Comparison of ENCODE assay signal across 1 cellular context in genomic region chr10:104337985-104338735, GRCh38.
A peak's percentile ranks its signal among the peaks of the same experiment; 100 is the strongest.
TF ChIP-seq lines count a peak whose summit lies in the region.

Gene ITPRIP (minus strand): TSS chr10:104338465. CDS start chr10:104316051, 22,414 bp downstream.

TF ChIP-seq in HepG2, 621 proteins besides CTCF, POLR2A, EP300 and RAD21 (continued from another document and continues in another):
- TF ChIP-seq NFAT5 (CRISPR knock-in tag; IDR thresholded peaks at IDR 0.05) (no peak), PAX8 (CRISPR knock-in tag; IDR thresholded peaks at IDR 0.05; ENCODE audit: borderline replicate concordance) (no peak), ZXDC (CRISPR knock-in tag; IDR thresholded peaks at IDR 0.05) (0 out of 2 replicates have a peak, but pooled peaks have one; percentile 26), ZNF768 (CRISPR knock-in tag; IDR thresholded peaks at IDR 0.05) (peak; percentile 18; the same call in 1 of the 2 replicates), ZNF460 (CRISPR knock-in tag; IDR thresholded peaks at IDR 0.05; ENCODE audit: borderline replicate concordance) (no peak), ELF3 (CRISPR knock-in tag; IDR thresholded peaks at IDR 0.05) (no peak), THAP11 (CRISPR knock-in tag; IDR thresholded peaks at IDR 0.05) (peak; percentile 38), MXD1 (CRISPR knock-in tag; IDR thresholded peaks at IDR 0.05) (peak; percentile 80), ONECUT2 (CRISPR knock-in tag; IDR thresholded peaks at IDR 0.05) (no peak), SOX5 (CRISPR knock-in tag; IDR thresholded peaks at IDR 0.05; ENCODE audit: borderline replicate concordance) (no peak), JUN (CRISPR knock-in tag; IDR thresholded peaks at IDR 0.05) (no peak), NR2C2 (CRISPR knock-in tag; IDR thresholded peaks at IDR 0.05; ENCODE audit: borderline replicate concordance) (no peak), ZNF232 (CRISPR knock-in tag; IDR thresholded peaks at IDR 0.05; ENCODE audit: borderline replicate concordance) (0 out of 2 replicates have a peak, but pooled peaks have one; percentile 38), ZNF800 (CRISPR knock-in tag; IDR thresholded peaks at IDR 0.05) (peak; percentile 98), MED8 (CRISPR knock-in tag; IDR thresholded peaks at IDR 0.05; ENCODE audit: insufficient replicate concordance) (no peak), KMT2A (CRISPR knock-in tag; IDR thresholded peaks at IDR 0.05) (no peak; the same call in none of the 2 replicates), SP4 (CRISPR knock-in tag; IDR thresholded peaks at IDR 0.05) (0 out of 2 replicates have a peak, but pooled peaks have one; percentile 15), SRSF1 (optimal IDR thresholded peaks at IDR 0.05; ENCODE audit: low read depth, low read length) (no peak), ZNF205 (CRISPR knock-in tag; IDR thresholded peaks at IDR 0.05) (no peak), HNRNPL (IDR thresholded peaks at IDR 0.05; ENCODE audit: low read depth, low read length) (no peak), ZNF224 (CRISPR knock-in tag; IDR thresholded peaks at IDR 0.05) (0 out of 2 replicates have a peak, but pooled peaks have one; percentile 12), NFIC (IDR thresholded peaks at IDR 0.05; ENCODE audit: low read length) (no peak), AKAP8 (CRISPR knock-in tag; IDR thresholded peaks at IDR 0.05) (0 out of 2 replicates have a peak, but pooled peaks have one; percentile 61), XBP1 (CRISPR knock-in tag; IDR thresholded peaks at IDR 0.05) (no peak), ZNF761 (CRISPR knock-in tag; conservative IDR thresholded peaks at IDR 0.05) (no peak), TEAD2 (CRISPR knock-in tag; IDR thresholded peaks at IDR 0.05) (no peak), ZBTB8A (CRISPR knock-in tag; IDR thresholded peaks at IDR 0.05; ENCODE audit: borderline replicate concordance, low read depth) (no peak), SIN3B (IDR thresholded peaks at IDR 0.05; ENCODE audit: low read length) (no peak), ZNF430 (CRISPR knock-in tag; IDR thresholded peaks at IDR 0.05) (no peak), HNRNPK (IDR thresholded peaks at IDR 0.05; ENCODE audit: low read depth, low read length, poor library complexity, severe bottlenecking) (peak; percentile 32), SNRNP70 (IDR thresholded peaks at IDR 0.05; ENCODE audit: low read depth, low read length) (no peak), FLYWCH1 (CRISPR knock-in tag; IDR thresholded peaks at IDR 0.05) (no peak), NFE2L1 (CRISPR knock-in tag; IDR thresholded peaks at IDR 0.05; ENCODE audit: borderline replicate concordance) (no peak), ZNF780A (CRISPR knock-in tag; IDR thresholded peaks at IDR 0.05) (no peak), ERF (CRISPR knock-in tag; IDR thresholded peaks at IDR 0.05) (0 out of 2 replicates have a peak, but pooled peaks have one; percentile 14), LCORL (IDR thresholded peaks at IDR 0.05) (no peak), LCORL (CRISPR knock-in tag; IDR thresholded peaks at IDR 0.05) (no peak), NFYB (CRISPR knock-in tag; IDR thresholded peaks at IDR 0.05) (no peak), MTF2 (CRISPR knock-in tag; IDR thresholded peaks at IDR 0.05; ENCODE audit: borderline replicate concordance) (no peak), NFE2 (CRISPR knock-in tag; IDR thresholded peaks at IDR 0.05) (no peak), REPIN1 (CRISPR knock-in tag; IDR thresholded peaks at IDR 0.05; ENCODE audit: borderline replicate concordance, low read depth) (0 out of 2 replicates have a peak, but pooled peaks have one; percentile 31), CSRNP1 (CRISPR knock-in tag; IDR thresholded peaks at IDR 0.05) (0 out of 2 replicates have a peak, but pooled peaks have one; percentile 59), RAD51 (IDR thresholded peaks at IDR 0.05; ENCODE audit: borderline replicate concordance) (no peak), ZMAT3 (CRISPR knock-in tag; conservative IDR thresholded peaks at IDR 0.05) (no peak), ZNF230 (CRISPR knock-in tag; IDR thresholded peaks at IDR 0.05) (no peak), MNT (IDR thresholded peaks at IDR 0.05) (no peak), U2AF2 (IDR thresholded peaks at IDR 0.05; ENCODE audit: low read depth, low read length) (peak; percentile 100)
- TF ChIP-seq, protein P1, sequence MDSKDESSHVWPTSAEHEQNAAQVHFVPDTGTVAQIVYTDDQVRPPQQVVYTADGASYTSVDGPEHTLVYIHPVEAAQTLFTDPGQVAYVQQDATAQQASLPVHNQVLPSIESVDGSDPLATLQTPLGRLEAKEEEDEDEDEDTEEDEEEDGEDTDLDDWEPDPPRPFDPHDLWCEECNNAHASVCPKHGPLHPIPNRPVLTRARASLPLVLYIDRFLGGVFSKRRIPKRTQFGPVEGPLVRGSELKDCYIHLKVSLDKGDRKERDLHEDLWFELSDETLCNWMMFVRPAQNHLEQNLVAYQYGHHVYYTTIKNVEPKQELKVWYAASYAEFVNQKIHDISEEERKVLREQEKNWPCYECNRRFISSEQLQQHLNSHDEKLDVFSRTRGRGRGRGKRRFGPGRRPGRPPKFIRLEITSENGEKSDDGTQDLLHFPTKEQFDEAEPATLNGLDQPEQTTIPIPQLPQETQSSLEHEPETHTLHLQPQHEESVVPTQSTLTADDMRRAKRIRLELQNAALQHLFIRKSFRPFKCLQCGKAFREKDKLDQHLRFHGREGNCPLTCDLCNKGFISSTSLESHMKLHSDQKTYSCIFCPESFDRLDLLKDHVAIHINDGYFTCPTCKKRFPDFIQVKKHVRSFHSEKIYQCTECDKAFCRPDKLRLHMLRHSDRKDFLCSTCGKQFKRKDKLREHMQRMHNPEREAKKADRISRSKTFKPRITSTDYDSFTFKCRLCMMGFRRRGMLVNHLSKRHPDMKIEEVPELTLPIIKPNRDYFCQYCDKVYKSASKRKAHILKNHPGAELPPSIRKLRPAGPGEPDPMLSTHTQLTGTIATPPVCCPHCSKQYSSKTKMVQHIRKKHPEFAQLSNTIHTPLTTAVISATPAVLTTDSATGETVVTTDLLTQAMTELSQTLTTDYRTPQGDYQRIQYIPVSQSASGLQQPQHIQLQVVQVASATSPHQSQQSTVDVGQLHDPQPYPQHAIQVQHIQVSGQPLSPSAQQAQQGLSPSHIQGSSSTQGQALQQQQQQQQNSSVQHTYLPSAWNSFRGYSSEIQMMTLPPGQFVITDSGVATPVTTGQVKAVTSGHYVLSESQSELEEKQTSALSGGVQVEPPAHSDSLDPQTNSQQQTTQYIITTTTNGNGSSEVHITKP (CRISPR knock-in tag; IDR thresholded peaks at IDR 0.05; ENCODE audit: low read depth): no peak
- TF ChIP-seq, protein P2, sequence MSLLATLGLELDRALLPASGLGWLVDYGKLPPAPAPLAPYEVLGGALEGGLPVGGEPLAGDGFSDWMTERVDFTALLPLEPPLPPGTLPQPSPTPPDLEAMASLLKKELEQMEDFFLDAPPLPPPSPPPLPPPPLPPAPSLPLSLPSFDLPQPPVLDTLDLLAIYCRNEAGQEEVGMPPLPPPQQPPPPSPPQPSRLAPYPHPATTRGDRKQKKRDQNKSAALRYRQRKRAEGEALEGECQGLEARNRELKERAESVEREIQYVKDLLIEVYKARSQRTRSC (CRISPR knock-in tag; IDR thresholded peaks at IDR 0.05; ENCODE audit: low read depth): no peak
